ENCODE assay signal across 1 cellular context in the genomic region with DNA sequence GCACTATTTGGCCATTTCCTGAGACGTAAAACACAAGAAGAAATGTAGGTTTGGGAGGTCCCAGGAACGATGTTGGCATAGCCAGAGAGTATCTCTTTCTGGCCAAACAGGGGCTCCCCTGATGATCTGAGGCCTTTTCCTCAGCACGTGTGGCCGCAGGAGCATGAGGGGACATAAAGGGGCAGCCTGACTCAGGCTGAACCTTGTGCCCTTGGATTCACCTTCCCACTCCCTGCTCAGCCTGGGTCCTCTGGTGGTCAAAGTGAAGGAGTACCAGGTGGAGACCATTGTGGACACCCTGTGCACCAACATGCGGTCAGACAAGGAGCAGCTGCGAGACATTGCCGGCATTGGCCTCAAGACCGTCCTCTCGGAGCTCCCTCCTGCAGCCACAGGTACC.
TF ChIP-seq lines count a peak whose summit lies in the region.

No MANE protein-coding gene starts in this region.

TF ChIP-seq in HepG2, 621 proteins besides CTCF, POLR2A, EP300 and RAD21:
- TF ChIP-seq ESRRA (CRISPR knock-in tag; IDR thresholded peaks at IDR 0.05; ENCODE audit: low read depth) (peak; percentile 94), SMC3 (IDR thresholded peaks at IDR 0.05; ENCODE audit: low read length) (peak; percentile 38; the same call in 1 of the 2 replicates), RXRA (CRISPR knock-in tag; IDR thresholded peaks at IDR 0.05) (0 out of 2 replicates have a peak, but pooled peaks have one; percentile 21), CHD2 (IDR thresholded peaks at IDR 0.05; ENCODE audit: low read depth, low read length) (no peak), ZMAT3 (CRISPR knock-in tag; conservative IDR thresholded peaks at IDR 0.05) (no peak), SALL1 (CRISPR knock-in tag; IDR thresholded peaks at IDR 0.05) (0 out of 2 replicates have a peak, but pooled peaks have one; percentile 11), HNF4A (CRISPR knock-in tag; IDR thresholded peaks at IDR 0.05) (peak; percentile 48), BHLHE40 (IDR thresholded peaks at IDR 0.05; ENCODE audit: low read length) (peak; percentile 63), STAG1 (CRISPR knock-in tag; IDR thresholded peaks at IDR 0.05) (peak; percentile 32; the same call in 1 of the 2 replicates)
- TF ChIP-seq, protein P1, sequence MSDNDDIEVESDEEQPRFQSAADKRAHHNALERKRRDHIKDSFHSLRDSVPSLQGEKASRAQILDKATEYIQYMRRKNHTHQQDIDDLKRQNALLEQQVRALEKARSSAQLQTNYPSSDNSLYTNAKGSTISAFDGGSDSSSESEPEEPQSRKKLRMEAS (IDR thresholded peaks at IDR 0.05) = 0 out of 2 replicates have a peak, but pooled peaks have one; percentile 16
- TF ChIP-seq, protein P2, sequence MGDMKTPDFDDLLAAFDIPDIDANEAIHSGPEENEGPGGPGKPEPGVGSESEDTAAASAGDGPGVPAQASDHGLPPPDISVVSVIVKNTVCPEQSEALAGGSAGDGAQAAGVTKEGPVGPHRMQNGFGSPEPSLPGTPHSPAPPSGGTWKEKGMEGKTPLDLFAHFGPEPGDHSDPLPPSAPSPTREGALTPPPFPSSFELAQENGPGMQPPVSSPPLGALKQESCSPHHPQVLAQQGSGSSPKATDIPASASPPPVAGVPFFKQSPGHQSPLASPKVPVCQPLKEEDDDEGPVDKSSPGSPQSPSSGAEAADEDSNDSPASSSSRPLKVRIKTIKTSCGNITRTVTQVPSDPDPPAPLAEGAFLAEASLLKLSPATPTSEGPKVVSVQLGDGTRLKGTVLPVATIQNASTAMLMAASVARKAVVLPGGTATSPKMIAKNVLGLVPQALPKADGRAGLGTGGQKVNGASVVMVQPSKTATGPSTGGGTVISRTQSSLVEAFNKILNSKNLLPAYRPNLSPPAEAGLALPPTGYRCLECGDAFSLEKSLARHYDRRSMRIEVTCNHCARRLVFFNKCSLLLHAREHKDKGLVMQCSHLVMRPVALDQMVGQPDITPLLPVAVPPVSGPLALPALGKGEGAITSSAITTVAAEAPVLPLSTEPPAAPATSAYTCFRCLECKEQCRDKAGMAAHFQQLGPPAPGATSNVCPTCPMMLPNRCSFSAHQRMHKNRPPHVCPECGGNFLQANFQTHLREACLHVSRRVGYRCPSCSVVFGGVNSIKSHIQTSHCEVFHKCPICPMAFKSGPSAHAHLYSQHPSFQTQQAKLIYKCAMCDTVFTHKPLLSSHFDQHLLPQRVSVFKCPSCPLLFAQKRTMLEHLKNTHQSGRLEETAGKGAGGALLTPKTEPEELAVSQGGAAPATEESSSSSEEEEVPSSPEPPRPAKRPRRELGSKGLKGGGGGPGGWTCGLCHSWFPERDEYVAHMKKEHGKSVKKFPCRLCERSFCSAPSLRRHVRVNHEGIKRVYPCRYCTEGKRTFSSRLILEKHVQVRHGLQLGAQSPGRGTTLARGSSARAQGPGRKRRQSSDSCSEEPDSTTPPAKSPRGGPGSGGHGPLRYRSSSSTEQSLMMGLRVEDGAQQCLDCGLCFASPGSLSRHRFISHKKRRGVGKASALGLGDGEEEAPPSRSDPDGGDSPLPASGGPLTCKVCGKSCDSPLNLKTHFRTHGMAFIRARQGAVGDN (CRISPR knock-in tag; IDR thresholded peaks at IDR 0.05) = 0 out of 2 replicates have a peak, but pooled peaks have one; percentile 16
- TF ChIP-seq, protein P3, sequence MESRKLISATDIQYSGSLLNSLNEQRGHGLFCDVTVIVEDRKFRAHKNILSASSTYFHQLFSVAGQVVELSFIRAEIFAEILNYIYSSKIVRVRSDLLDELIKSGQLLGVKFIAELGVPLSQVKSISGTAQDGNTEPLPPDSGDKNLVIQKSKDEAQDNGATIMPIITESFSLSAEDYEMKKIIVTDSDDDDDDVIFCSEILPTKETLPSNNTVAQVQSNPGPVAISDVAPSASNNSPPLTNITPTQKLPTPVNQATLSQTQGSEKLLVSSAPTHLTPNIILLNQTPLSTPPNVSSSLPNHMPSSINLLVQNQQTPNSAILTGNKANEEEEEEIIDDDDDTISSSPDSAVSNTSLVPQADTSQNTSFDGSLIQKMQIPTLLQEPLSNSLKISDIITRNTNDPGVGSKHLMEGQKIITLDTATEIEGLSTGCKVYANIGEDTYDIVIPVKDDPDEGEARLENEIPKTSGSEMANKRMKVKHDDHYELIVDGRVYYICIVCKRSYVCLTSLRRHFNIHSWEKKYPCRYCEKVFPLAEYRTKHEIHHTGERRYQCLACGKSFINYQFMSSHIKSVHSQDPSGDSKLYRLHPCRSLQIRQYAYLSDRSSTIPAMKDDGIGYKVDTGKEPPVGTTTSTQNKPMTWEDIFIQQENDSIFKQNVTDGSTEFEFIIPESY (CRISPR knock-in tag; IDR thresholded peaks at IDR 0.05) = no peak
